In the genomic region with DNA sequence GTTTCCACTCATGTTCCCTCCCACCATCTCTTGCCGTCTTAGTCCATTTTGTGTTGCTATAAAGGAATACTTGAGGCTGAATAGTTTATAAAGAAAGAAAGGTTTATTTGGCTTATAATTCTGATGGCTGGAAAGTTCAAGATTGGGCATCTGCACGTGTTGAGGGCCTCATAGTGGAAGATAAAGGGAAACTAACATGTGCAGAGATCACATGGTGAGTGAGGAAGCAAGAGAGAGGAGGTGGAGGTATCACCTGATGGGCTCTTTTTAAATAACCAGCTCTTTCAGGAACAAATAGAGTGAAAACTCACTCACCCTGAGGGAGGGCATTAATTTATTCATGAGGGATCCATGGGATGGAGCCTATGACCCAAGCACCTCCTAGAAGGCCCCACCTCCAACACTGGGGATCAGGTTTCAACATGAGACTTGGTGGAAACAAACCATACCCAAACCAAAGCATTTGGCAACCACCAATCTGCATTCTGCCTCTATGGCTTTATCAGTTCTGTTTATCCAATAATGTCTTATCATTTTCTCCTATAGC, we compare ENCODE assay signal across 19 cellular contexts. TPM values are rescaled to one million over a fixed set of nuclear protein-coding genes. Genes with fewer than 3 reads are reported as not detected.
"Had no signal": no experiment of that assay in that cellular context is flagged by ENCODE, and none has a peak within 500 bp of the region (broad histone marks: within the 10 kb centered on the region; RNA-seq: fewer than 3 reads in every experiment).

No MANE protein-coding gene starts in this region.

- H3K4me3 ChIP-seq: adrenal gland, hepatocyte, skin epidermis, testis, upper lobe of right lung had no signal

- ATAC-seq: left cardiac atrium; naive thymus-derived CD4-positive, alpha-beta T cell; stimulated activated naive CD8-positive, alpha-beta T cell treated with anti-CD3 and anti-CD28 coated beads, Interleukin-15, amount 100 ng/mL, for 72 hours; upper lobe of right lung had no signal

- DNase-seq: activated B cell treated with CpG ODN at 0.5 μM for 24 hours; activated CD4-positive, alpha-beta T cell treated with anti-CD3 and anti-CD28 coated beads, Interleukin-2, amount 10 ng/mL, durations not matched to agents 24 days and 14 days; activated CD8-positive, alpha-beta memory T cell treated with anti-CD3 and anti-CD28 coated beads for 24 hours; activated naive CD4-positive, alpha-beta T cell treated with anti-CD3 and anti-CD28 coated beads, Interleukin-2, amount 50 U/mL, for 16 hours; adrenal gland; central memory CD4-positive, alpha-beta T cell; cortex of kidney; effector CD8-positive, alpha-beta T cell; left cardiac atrium; naive thymus-derived CD4-positive, alpha-beta T cell; posterior cingulate gyrus; stimulated activated CD4-positive, alpha-beta T cell treated with anti-CD3 and anti-CD28 coated beads, Interleukin-4, amount 100 ng/mL, for 4 hours; stimulated activated naive CD8-positive, alpha-beta T cell treated with anti-CD3 and anti-CD28 coated beads, Interleukin-15, amount 100 ng/mL, for 72 hours; testis; upper lobe of right lung had no signal

- H3K4me2 ChIP-seq: hepatocyte had no signal

- H2AFZ ChIP-seq: hepatocyte had no signal

- H3K27ac ChIP-seq: adrenal gland, epithelial cell of prostate, hepatocyte, skin epidermis, testis, upper lobe of right lung had no signal

- H3K27me3 ChIP-seq: hepatocyte, testis had no signal

- H3K9me3 ChIP-seq: adrenal gland, testis, upper lobe of right lung had no signal

- H3K36me3 ChIP-seq: adrenal gland, upper lobe of right lung had no signal

- H3K4me1 ChIP-seq: adrenal gland, testis, upper lobe of right lung had no signal

- H3K79me2 ChIP-seq: hepatocyte had no signal

RNA-seq across cellular contexts. Expression of gene MYO1H, which starts 29.5 kb away (rescaled TPM):
- total RNA-seq: activated B cell treated with CpG ODN at 0.5 μM for 24 hours; activated CD4-positive, alpha-beta T cell treated with anti-CD3 and anti-CD28 coated beads, Interleukin-2, amount 10 ng/mL, durations not matched to agents 24 days and 14 days; adrenal gland; hepatocyte; lung microvascular endothelial cell had no signal
- polyA plus RNA-seq: hepatocyte; naive thymus-derived CD4-positive, alpha-beta T cell had no signal
